17 cellular contexts compared by ENCODE assay signal in the genomic region with DNA sequence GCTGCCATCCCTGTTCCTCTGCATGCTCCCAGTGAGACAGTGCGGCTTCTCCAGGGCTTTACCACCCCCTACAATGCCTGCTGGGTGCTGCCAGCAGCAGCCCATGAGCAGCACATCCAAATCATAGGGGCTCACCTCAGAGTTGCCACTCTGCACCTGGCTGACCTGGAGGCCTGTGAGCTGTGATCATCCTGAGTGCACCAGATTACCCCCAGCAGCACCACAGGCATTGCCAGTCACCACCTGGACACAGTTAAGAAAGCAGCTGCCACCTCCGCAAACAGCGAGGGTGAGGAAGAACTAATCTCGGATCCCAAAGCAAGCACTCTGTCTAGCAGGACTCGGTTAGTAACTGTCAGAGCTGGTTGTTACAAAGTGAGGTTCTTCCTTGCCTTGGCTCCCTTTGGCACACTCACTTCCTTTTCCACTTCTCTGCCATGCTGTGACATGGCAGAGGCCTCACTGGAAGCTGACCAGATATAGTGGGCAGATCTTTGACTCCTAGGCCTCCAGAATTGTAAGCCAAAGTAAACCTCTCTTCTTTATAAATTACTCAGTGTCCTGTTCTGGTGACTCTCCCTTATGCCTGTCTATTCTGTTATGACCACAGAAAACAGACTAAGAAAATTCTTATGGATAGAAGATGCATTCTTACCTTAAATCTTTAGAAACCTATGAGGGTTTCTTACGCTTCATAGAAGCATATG. TPM values are rescaled to one million over a fixed set of nuclear protein-coding genes. Genes with fewer than 3 reads are reported as not detected.
DNase-seq lines count a peak whose midpoint lies in the region; ATAC-seq and TF ChIP-seq lines count a peak whose summit lies in the region.
"Had no signal": no experiment of that assay in that cellular context is flagged by ENCODE, and none has a peak within 500 bp of the region (broad histone marks: within the 10 kb centered on the region; RNA-seq: fewer than 3 reads in every experiment).

No MANE protein-coding gene starts in this region.

- no peaks in the 10 kb centered on the region for H3K79me1 ChIP-seq in neuronal stem cell (ENCODE audit: low read depth, low read length)

- no peaks in the 10 kb centered on the region for H3K27me3 ChIP-seq in PC-3 (ENCODE audit: low read length)
- H3K27me3 ChIP-seq in body of pancreas: no peaks in the 10 kb centered on the region
- no peaks in the 10 kb centered on the region for H3K27me3 ChIP-seq in neuronal stem cell (ENCODE audit: control insufficient read depth in 3 of 3, insufficient read depth in 3 of 3, low read depth in 1 of 3, low read length in 3 of 3)
- H3K27me3 ChIP-seq: BLaER1 treated with 17β-estradiol and CSF1 and Interleukin-3, amounts not matched to agents 10 nM and 100 nM had no signal

- no peaks in the 10 kb centered on the region for H3K36me3 ChIP-seq in PC-3 (ENCODE audit: low read depth, low read length)
- no peaks in the 10 kb centered on the region for H3K36me3 ChIP-seq in body of pancreas (replicated peaks in 1 of 2; ENCODE audit: insufficient read depth in 1 of 2, low read depth in 2 of 2)
- H3K36me3 ChIP-seq in neuronal stem cell (replicated peaks in 1 of 2; ENCODE audit: control insufficient read depth in 2 of 2, insufficient read depth in 2 of 2, low read length in 2 of 2): no peaks in the 10 kb centered on the region

- no peaks in the 10 kb centered on the region for H3K79me2 ChIP-seq in PC-3 (ENCODE audit: low read length)

- H3K4me3 ChIP-seq in PC-3 (ENCODE audit: low read length) (no peak overlapping the region), body of pancreas (no peak overlapping the region), neuronal stem cell (ENCODE audit: low read length in 2 of 2) (no peak overlapping the region)
- H3K4me3 ChIP-seq: BLaER1 treated with 17β-estradiol and CSF1 and Interleukin-3, amounts not matched to agents 10 nM and 100 nM; GM12878 had no signal

- CTCF ChIA-PET in PC-3 (lab: Charles Lee): no interaction called here

- no peak overlapping the region for H3K4ac ChIP-seq in neuronal stem cell (ENCODE audit: low read length)

- peak; percentile 31; the same call in 1 of the 2 replicates for ATAC-seq in PC-3
- peak; percentile 23 for ATAC-seq in body of pancreas
- ATAC-seq in GM18861 (IDR thresholded peaks at IDR 0.05; ENCODE audit: unreplicated experiment): no peak
- ATAC-seq in GM19035 (IDR thresholded peaks at IDR 0.05; ENCODE audit: unreplicated experiment): no peak
- ATAC-seq: GM12878, HCT116, HepG2 had no signal

- H3K9me3 ChIP-seq in PC-3 (ENCODE audit: low read length) (no peaks in the 10 kb centered on the region), body of pancreas (no peaks in the 10 kb centered on the region), neuronal stem cell (replicated peaks in 1 of 2; ENCODE audit: control insufficient read depth in 2 of 2, insufficient read depth in 1 of 2, low read depth in 1 of 2, low read length in 2 of 2) (no peaks in the 10 kb centered on the region)
- H3K9me3 ChIP-seq: BLaER1 treated with 17β-estradiol and CSF1 and Interleukin-3, amounts not matched to agents 10 nM and 100 nM had no signal

- peak overlapping the region; percentile 69 for H2BK15ac ChIP-seq in neuronal stem cell (ENCODE audit: low read length)

- no peak for DNase-seq in activated naive CD4-positive, alpha-beta T cell treated with anti-CD3 and anti-CD28 coated beads, Interleukin-2, amount 50 U/mL, for 16 hours
- no peak for DNase-seq in PC-3
- peak in 1 of 4 donors; percentile 16 for DNase-seq in body of pancreas
- DNase-seq in neuronal stem cell (ENCODE audit: low spot score): no peak
- no peak for DNase-seq in Ammon's horn (ENCODE audit: low spot score)
- DNase-seq: 8988T; AML-193; CD4-positive, alpha-beta T cell; DMS79 had no signal

- TF ChIP-seq CTCF in PC-3 (conservative IDR thresholded peaks at IDR 0.05; ENCODE audit: low read depth, low read length) (no peak), body of pancreas (IDR thresholded peaks at IDR 0.05) (no peak)

- intact Hi-C loops in PC-3 (cut with micrococcal nuclease) (loop anchor here (5.0 kb wide), 1 partner anchor 94 kb away; no protein-coding TSS in a partner anchor), body of pancreas (cut with DNase I) (no loop called here)

- no peak for TF ChIP-seq POLR2A in body of pancreas (IDR thresholded peaks at IDR 0.05)

- H3K9ac ChIP-seq in PC-3 (ENCODE audit: low read length): no peak overlapping the region
- no peak overlapping the region for H3K9ac ChIP-seq in neuronal stem cell (ENCODE audit: low read depth, low read length, poor library complexity)
- H3K9ac ChIP-seq: BLaER1 treated with 17β-estradiol and CSF1 and Interleukin-3, amounts not matched to agents 10 nM and 100 nM had no signal

- H2AFZ ChIP-seq in PC-3 (ENCODE audit: low read length): peak overlapping the region; percentile 26; the same call in 1 of the 2 replicates
- H2AFZ ChIP-seq in neuronal stem cell (ENCODE audit: low read length): no peak overlapping the region

- WGBS in body of pancreas, 2 donors: 67 to 81% methylated on average over 6 of the region's 6 CpGs
- no CpG with 5 or more reads among the region's 6 CpGs for WGBS in neuronal stem cell (ENCODE audit: extremely low coverage in 2 of 2, insufficient read length in 2 of 2, insufficient replicate concordance in 1 of 2), 2 donors

- H4K91ac ChIP-seq in neuronal stem cell (ENCODE audit: low read depth, low read length, poor library complexity): no peak overlapping the region

- H3K27ac Mint-ChIP-seq in activated naive CD4-positive, alpha-beta T cell treated with anti-CD3 and anti-CD28 coated beads, Interleukin-2, amount 50 U/mL, for 24 hours: peak overlapping the region; percentile 41
- H3K27ac Mint-ChIP-seq: CD4-positive, alpha-beta T cell had no signal

- peak overlapping the region; percentile 39 for H3K14ac ChIP-seq in neuronal stem cell (ENCODE audit: low read length)

- no peak overlapping the region for H2BK5ac ChIP-seq in neuronal stem cell (ENCODE audit: low read length)

- H2AK5ac ChIP-seq in neuronal stem cell (ENCODE audit: low read depth, low read length): no peak overlapping the region

- H3K4me1 Mint-ChIP-seq in activated naive CD4-positive, alpha-beta T cell treated with anti-CD3 and anti-CD28 coated beads, Interleukin-2, amount 50 U/mL, for 24 hours: no peaks in the 10 kb centered on the region

- BruUV-seq in PC-3 (replicated peaks; lab: Mats Ljungman, UMichigan): TSS peak; percentile 99

- peaks cover 2% of the 10 kb centered on the region for H3K36me3 Mint-ChIP-seq in activated naive CD4-positive, alpha-beta T cell treated with anti-CD3 and anti-CD28 coated beads, Interleukin-2, amount 50 U/mL, for 24 hours

- 0 out of 2 replicates have a peak overlapping the region, but pooled peaks have one; percentile 31 for H3K4me2 ChIP-seq in PC-3 (ENCODE audit: low read length)
- H3K4me2 ChIP-seq in neuronal stem cell (ENCODE audit: insufficient read depth, low read length, poor library complexity, severe bottlenecking): no peak overlapping the region
- H3K4me2 ChIP-seq: BLaER1 treated with 17β-estradiol and CSF1 and Interleukin-3, amounts not matched to agents 10 nM and 100 nM had no signal

- H3K4me1 ChIP-seq in PC-3 (ENCODE audit: insufficient read depth, low read length) (peaks cover 17% of the 10 kb centered on the region), body of pancreas (peaks cover 34% of the 10 kb centered on the region), neuronal stem cell (ENCODE audit: control insufficient read depth in 2 of 2, insufficient read depth in 1 of 2, low read depth in 1 of 2, low read length in 2 of 2) (no peaks in the 10 kb centered on the region)
- H3K4me1 ChIP-seq: BLaER1 treated with 17β-estradiol and CSF1 and Interleukin-3, amounts not matched to agents 10 nM and 100 nM had no signal

- no peaks in the 10 kb centered on the region for H3K9me3 Mint-ChIP-seq in activated naive CD4-positive, alpha-beta T cell treated with anti-CD3 and anti-CD28 coated beads, Interleukin-2, amount 50 U/mL, for 24 hours
- H3K9me3 Mint-ChIP-seq: CD4-positive, alpha-beta T cell had no signal

- H3K23ac ChIP-seq in neuronal stem cell (ENCODE audit: low read depth, low read length, poor library complexity): no peak overlapping the region

- peak overlapping the region; percentile 20; the same call in 1 of the 2 replicates for H3K27ac ChIP-seq in PC-3 (ENCODE audit: low read length)
- H3K27ac ChIP-seq in body of pancreas: peak overlapping the region in 2 of 4 donors; percentile 47 to 81
- no peak overlapping the region for H3K27ac ChIP-seq in neuronal stem cell (replicated peaks; ENCODE audit: low read length)
- H3K27ac ChIP-seq: BLaER1 treated with 17β-estradiol and CSF1 and Interleukin-3, amounts not matched to agents 10 nM and 100 nM had no signal

- peaks cover 1% of the 10 kb centered on the region for H3K27me3 Mint-ChIP-seq in activated naive CD4-positive, alpha-beta T cell treated with anti-CD3 and anti-CD28 coated beads, Interleukin-2, amount 50 U/mL, for 24 hours
- H3K27me3 Mint-ChIP-seq: CD4-positive, alpha-beta T cell had no signal

- H2BK120ac ChIP-seq in neuronal stem cell (ENCODE audit: low read depth, low read length): peak overlapping the region; percentile 19

- H4K20me1 ChIP-seq in PC-3 (ENCODE audit: low read length): no peaks in the 10 kb centered on the region
- H4K20me1 ChIP-seq: BLaER1 treated with 17β-estradiol and CSF1 and Interleukin-3, amounts not matched to agents 10 nM and 100 nM had no signal

- POLR2A ChIA-PET in PC-3 (lab: Charles Lee; ENCODE audit: unreplicated experiment): no interaction called here

- no peaks in the 10 kb centered on the region for H3F3A ChIP-seq in PC-3 (ENCODE audit: low read length, unreplicated experiment)

- no peak overlapping the region for H3K4me3 Mint-ChIP-seq in activated naive CD4-positive, alpha-beta T cell treated with anti-CD3 and anti-CD28 coated beads, Interleukin-2, amount 50 U/mL, for 24 hours
- H3K4me3 Mint-ChIP-seq: CD4-positive, alpha-beta T cell had no signal

- peak overlapping the region; percentile 14 for H2BK12ac ChIP-seq in neuronal stem cell (ENCODE audit: low read length)

- H4K8ac ChIP-seq in neuronal stem cell (ENCODE audit: low read depth, low read length): no peak overlapping the region

- H3K18ac ChIP-seq in neuronal stem cell (ENCODE audit: low read length): peak overlapping the region; percentile 33

- no peaks in the 10 kb centered on the region for H3K9me2 ChIP-seq in PC-3 (replicated peaks; ENCODE audit: low read length)

RNA-seq across cellular contexts. Expression of a gene that starts 25.2 kb away (rescaled TPM):
- 0.11 TPM in 1 of 2 replicates, not detected in the other for total RNA-seq in PC-3 (2014; rRNA removed)
- total RNA-seq in body of pancreas: under 1 TPM in 1 of 2 donors, not detected in 1; 0.26 TPM
- polyA plus RNA-seq in neuronal stem cell (2013, experiment 1 of 2): 0.04 TPM
- 0.06 TPM for polyA plus RNA-seq in neuronal stem cell (2013, experiment 2 of 2)
- total RNA-seq: G401, GM12878, HepG2 had no signal

RNA-seq across cellular contexts. Expression of a gene that starts 39.6 kb away (rescaled TPM):
- total RNA-seq in PC-3 (2014; rRNA removed): 3.9 and 6.1 TPM in 2 replicates
- 10 to 100 TPM; 44.1 to 51.1 TPM for total RNA-seq in body of pancreas
- polyA plus RNA-seq in neuronal stem cell (2013, experiment 1 of 2): 12.8 TPM
- 13.1 TPM for polyA plus RNA-seq in neuronal stem cell (2013, experiment 2 of 2)
- total RNA-seq: CD4-positive, alpha-beta T cell; G401 had no signal

RNA-seq across cellular contexts. Expression of a gene that starts 45.3 kb away (rescaled TPM):
- total RNA-seq in PC-3 (2014; rRNA removed) (0.18 and 0.29 TPM in 2 replicates), body of pancreas (not detected)
- polyA plus RNA-seq in neuronal stem cell (2013, experiment 1 of 2): 0.07 TPM
- polyA plus RNA-seq in neuronal stem cell (2013, experiment 2 of 2): not detected
- total RNA-seq: CD4-positive, alpha-beta T cell; G401; GM12878 had no signal

RNA-seq across cellular contexts. Expression of a gene that starts 57.5 kb away (rescaled TPM):
- total RNA-seq in PC-3 (2014; rRNA removed) (15.9 and 26.0 TPM in 2 replicates), body of pancreas (1 to 10 TPM; 2.6 to 4.9 TPM)
- 34.0 TPM for polyA plus RNA-seq in neuronal stem cell (2013, experiment 1 of 2)
- 35.1 TPM for polyA plus RNA-seq in neuronal stem cell (2013, experiment 2 of 2)

Comparison
In these comparisons a context has a peak if more than half of its experiments do, and no peak if none do; other contexts are left out.
1. ATAC-seq: peak in PC-3 (single experiment) and body of pancreas (single experiment); none in GM18861 (single experiment) and GM19035 (single experiment).